In the genomic region with DNA sequence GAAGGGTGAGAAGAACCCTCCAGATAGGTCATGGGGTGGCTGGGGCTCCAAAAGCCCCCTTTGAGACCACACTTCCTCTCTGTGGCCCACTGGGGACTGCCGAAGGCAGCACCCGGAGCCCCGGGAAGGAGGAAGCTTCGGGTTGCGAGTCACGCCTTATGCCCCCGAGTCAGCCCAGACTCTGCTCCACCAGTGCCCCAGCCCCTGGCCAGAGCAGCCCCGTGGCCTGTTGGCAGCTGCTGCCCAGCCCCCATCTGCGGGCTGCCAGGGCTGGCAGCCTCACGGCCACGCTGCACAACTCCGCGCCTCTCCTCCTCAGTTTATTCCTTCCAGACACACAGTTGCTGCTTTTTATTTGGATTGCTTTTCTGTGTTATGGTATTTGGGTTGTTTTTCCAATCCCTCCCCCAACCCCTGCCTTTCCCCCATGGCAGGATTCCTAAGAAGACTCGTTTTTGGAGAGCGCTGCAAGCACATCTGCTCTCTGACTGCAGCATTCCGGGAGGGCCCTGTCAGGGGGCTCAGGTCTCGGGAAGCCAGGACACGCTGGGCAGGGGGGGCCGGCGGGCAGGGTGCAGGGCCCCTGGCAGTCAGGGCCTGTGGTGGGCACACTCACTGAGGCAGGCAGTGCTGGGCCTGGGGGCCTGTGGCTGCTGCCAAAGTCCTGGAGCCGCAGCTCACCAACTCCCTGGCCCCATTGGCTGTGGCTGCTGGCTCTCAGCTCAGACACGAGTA, we compare ENCODE assay signal across 11 cellular contexts. TPM values are rescaled to one million over a fixed set of nuclear protein-coding genes. Genes with fewer than 3 reads are reported as not detected.
DNase-seq lines count a peak whose midpoint lies in the region; ATAC-seq lines count a peak whose summit lies in the region.
"Had no signal": no experiment of that assay in that cellular context is flagged by ENCODE, and none has a peak within 500 bp of the region (broad histone marks: within the 10 kb centered on the region; RNA-seq: fewer than 3 reads in every experiment).

No MANE protein-coding gene starts in this region.

- ATAC-seq in Right ventricle myocardium superior (ENCODE audit: poor library complexity), result peak; percentile 14
- no peak for ATAC-seq in HG03378 (IDR thresholded peaks at IDR 0.05; ENCODE audit: unreplicated experiment)
- ATAC-seq in activated naive CD4-positive, alpha-beta T cell treated with anti-CD3 and anti-CD28 coated beads, Interleukin-2, amount 50 U/mL, for 72 hours, result no peak

- no peak overlapping the region for H3K23ac ChIP-seq in neuronal stem cell (ENCODE audit: low read depth, low read length, poor library complexity)

- no peak overlapping the region for H3K4ac ChIP-seq in neuronal stem cell (ENCODE audit: low read length)

- no CpG with 5 or more reads among the region's 22 CpGs for WGBS in neuronal stem cell (ENCODE audit: extremely low coverage in 2 of 2, insufficient read length in 2 of 2, insufficient replicate concordance in 1 of 2), 2 donors

- H2BK12ac ChIP-seq in neuronal stem cell (ENCODE audit: low read length), result no peak overlapping the region

- H2AFZ ChIP-seq in neuronal stem cell (ENCODE audit: low read length), result peak overlapping the region; percentile 42

- DNase-seq in AG20443 (ENCODE audit: low spot score) (peak; percentile 73), NT2/D1 (ENCODE audit: low read depth, low spot score) (no peak), Right ventricle myocardium superior (no peak), neuronal stem cell (ENCODE audit: low spot score) (no peak), AML-193 (lab: John Stamatoyannopoulos, UW) (no peak)
- DNase-seq in activated naive CD4-positive, alpha-beta T cell treated with anti-CD3 and anti-CD28 coated beads, Interleukin-2, amount 50 U/mL, for 72 hours (ENCODE audit: low spot score in 2 of 2), result no peak
- no peak for DNase-seq in stimulated activated CD4-positive, alpha-beta T cell treated with anti-CD3 and anti-CD28 coated beads, Interleukin-2, amount 100 ng/mL, for 48 hours
- DNase-seq: activated CD4-positive, alpha-beta T cell treated with anti-CD3 and anti-CD28 coated beads for 48 hours; OCI-M1 had no signal

- H2BK15ac ChIP-seq in neuronal stem cell (ENCODE audit: low read length), result peak overlapping the region; percentile 34

- no peak overlapping the region for H3K4me2 ChIP-seq in neuronal stem cell (ENCODE audit: insufficient read depth, low read length, poor library complexity, severe bottlenecking)

- intact Hi-C loops in Right ventricle myocardium superior (cut with DNase I), result no loop called here

- H3K4me3 ChIP-seq in NT2/D1 (ENCODE audit: insufficient read length, low read depth) (no peak overlapping the region), neuronal stem cell (ENCODE audit: low read length in 2 of 2) (no peak overlapping the region)

- H3K79me1 ChIP-seq in neuronal stem cell (ENCODE audit: low read depth, low read length), result no peaks in the 10 kb centered on the region

- no peak overlapping the region for H2BK120ac ChIP-seq in neuronal stem cell (ENCODE audit: low read depth, low read length)

- no peaks in the 10 kb centered on the region for H3K36me3 ChIP-seq in NT2/D1 (ENCODE audit: insufficient read depth, insufficient read length, low read length)
- H3K36me3 ChIP-seq in neuronal stem cell (replicated peaks in 1 of 2; ENCODE audit: control insufficient read depth in 2 of 2, insufficient read depth in 2 of 2, low read length in 2 of 2), result no peaks in the 10 kb centered on the region

- H3K27ac ChIP-seq in neuronal stem cell (replicated peaks; ENCODE audit: low read length), result no peak overlapping the region
- H3K27ac ChIP-seq: C4-2B had no signal

- H3K27me3 ChIP-seq in NT2/D1 (ENCODE audit: insufficient read depth, insufficient read length) (no peaks in the 10 kb centered on the region), neuronal stem cell (ENCODE audit: control insufficient read depth in 3 of 3, insufficient read depth in 3 of 3, low read depth in 1 of 3, low read length in 3 of 3) (no peaks in the 10 kb centered on the region)

- H3K18ac ChIP-seq in neuronal stem cell (ENCODE audit: low read length), result peak overlapping the region; percentile 86

- H3K9ac ChIP-seq in NT2/D1 (ENCODE audit: insufficient read length, low read depth) (peak overlapping the region; percentile 18), neuronal stem cell (ENCODE audit: low read depth, low read length, poor library complexity) (no peak overlapping the region)

- H3K9me3 Mint-ChIP-seq in activated naive CD4-positive, alpha-beta T cell treated with anti-CD3 and anti-CD28 coated beads, Interleukin-2, amount 50 U/mL, for 72 hours, result no peaks in the 10 kb centered on the region

- no peak overlapping the region for H4K8ac ChIP-seq in neuronal stem cell (ENCODE audit: low read depth, low read length)

- H3K9me3 ChIP-seq in NT2/D1 (ENCODE audit: insufficient read depth, low read length) (no peaks in the 10 kb centered on the region), neuronal stem cell (replicated peaks in 1 of 2; ENCODE audit: control insufficient read depth in 2 of 2, insufficient read depth in 1 of 2, low read depth in 1 of 2, low read length in 2 of 2) (no peaks in the 10 kb centered on the region)

- no peaks in the 10 kb centered on the region for H3K36me3 Mint-ChIP-seq in activated naive CD4-positive, alpha-beta T cell treated with anti-CD3 and anti-CD28 coated beads, Interleukin-2, amount 50 U/mL, for 72 hours

- H3K4me1 ChIP-seq in NT2/D1 (ENCODE audit: insufficient read depth, insufficient read length) (peaks cover 42% of the 10 kb centered on the region), neuronal stem cell (ENCODE audit: control insufficient read depth in 2 of 2, insufficient read depth in 1 of 2, low read depth in 1 of 2, low read length in 2 of 2) (peaks cover 20 to 21% of the 10 kb centered on the region in 2 donors)

- peak overlapping the region; percentile 56 for H2AK5ac ChIP-seq in neuronal stem cell (ENCODE audit: low read depth, low read length)

- no peak overlapping the region for H3K27ac Mint-ChIP-seq in activated naive CD4-positive, alpha-beta T cell treated with anti-CD3 and anti-CD28 coated beads, Interleukin-2, amount 50 U/mL, for 72 hours

- peak overlapping the region; percentile 49 for H3K14ac ChIP-seq in neuronal stem cell (ENCODE audit: low read length)

- no peak overlapping the region for H4K91ac ChIP-seq in neuronal stem cell (ENCODE audit: low read depth, low read length, poor library complexity)

- no peak overlapping the region for H2BK5ac ChIP-seq in neuronal stem cell (ENCODE audit: low read length)

RNA-seq across cellular contexts. Expression of a gene that starts 20.3 kb away (rescaled TPM):
- 28.5 TPM for total RNA-seq in Right ventricle myocardium superior
- 67.9 TPM for polyA plus RNA-seq in neuronal stem cell (2013, experiment 1 of 2)
- 67.5 TPM for polyA plus RNA-seq in neuronal stem cell (2013, experiment 2 of 2)
- 10 to 100 TPM in 1 of 2 donors, 1 to 10 TPM in 1; 5.3 to 15.7 TPM for total RNA-seq in activated naive CD4-positive, alpha-beta T cell treated with anti-CD3 and anti-CD28 coated beads, Interleukin-2, amount 50 U/mL, for 72 hours
